15 cellular contexts compared by ENCODE assay signal in the genomic region with DNA sequence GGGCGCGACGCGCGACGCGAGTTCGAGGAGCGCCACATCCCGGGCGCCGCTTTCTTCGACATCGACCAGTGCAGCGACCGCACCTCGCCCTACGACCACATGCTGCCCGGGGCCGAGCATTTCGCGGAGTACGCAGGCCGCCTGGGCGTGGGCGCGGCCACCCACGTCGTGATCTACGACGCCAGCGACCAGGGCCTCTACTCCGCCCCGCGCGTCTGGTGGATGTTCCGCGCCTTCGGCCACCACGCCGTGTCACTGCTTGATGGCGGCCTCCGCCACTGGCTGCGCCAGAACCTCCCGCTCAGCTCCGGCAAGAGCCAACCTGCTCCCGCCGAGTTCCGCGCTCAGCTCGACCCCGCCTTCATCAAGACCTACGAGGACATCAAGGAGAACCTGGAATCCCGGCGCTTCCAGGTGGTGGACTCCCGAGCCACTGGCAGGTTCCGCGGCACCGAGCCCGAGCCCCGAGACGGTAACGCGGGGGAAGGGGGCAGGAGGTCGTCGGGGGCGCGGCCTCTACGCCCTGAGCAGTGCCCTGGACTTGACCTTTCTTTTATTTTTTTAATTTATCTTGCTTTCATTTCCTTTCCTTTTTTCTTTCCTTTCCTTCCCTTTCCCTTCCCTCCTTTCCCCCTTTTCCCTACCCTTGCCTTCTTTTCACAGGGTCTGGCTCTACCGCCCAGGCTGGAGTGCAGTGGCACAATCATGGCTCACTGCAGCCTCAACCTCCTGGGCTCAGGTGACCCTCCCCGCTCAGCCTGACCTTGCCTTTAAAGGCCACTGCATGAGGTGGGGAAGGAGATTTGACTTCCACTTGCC.
"Had no signal": no experiment of that assay in that cellular context is flagged by ENCODE, and none has a peak within 500 bp of the region (broad histone marks: within the 10 kb centered on the region; RNA-seq: fewer than 3 reads in every experiment).

No MANE protein-coding gene starts in this region.

- DNase-seq: activated CD4-positive, alpha-beta T cell treated with anti-CD3 and anti-CD28 coated beads, Interleukin-2, amount 50 U/mL, for 1 hour; activated CD8-positive, alpha-beta memory T cell treated with anti-CD3 and anti-CD28 coated beads for 24 hours; activated gamma-delta T cell treated with Interleukin-2 at 50 U/mL for 16 hours; amygdala; body of pancreas; central memory CD4-positive, alpha-beta T cell; effector CD4-positive, alpha-beta T cell; foreskin keratinocyte; glutamatergic neuron; immature natural killer cell; left cardiac atrium; natural killer cell had no signal

- H3K27ac ChIP-seq: body of pancreas, coronary artery, foreskin keratinocyte had no signal

- H3K27me3 ChIP-seq: body of pancreas, foreskin keratinocyte, thyroid gland had no signal

- H3K4me1 ChIP-seq: foreskin keratinocyte had no signal

- H3K9me3 ChIP-seq: body of pancreas, thyroid gland had no signal

- H3K4me3 ChIP-seq: body of pancreas, coronary artery, thyroid gland had no signal

- ATAC-seq: body of pancreas; foreskin keratinocyte; left cardiac atrium; natural killer cell; stimulated activated effector memory CD8-positive, alpha-beta T cell treated with anti-CD3 and anti-CD28 coated beads, Interleukin-12 subunit alpha, Interleukin-12 subunit beta, amount 100 ng/mL, for 72 hours had no signal
